Comparison of ENCODE assay signal across 8 cellular contexts in genomic region chr20:2799688-2800589, GRCh38. TPM values are rescaled to one million over a fixed set of nuclear protein-coding genes. Genes with fewer than 3 reads are reported as not detected.
DNase-seq lines count a peak whose midpoint lies in the region; ATAC-seq, FAIRE-seq and TF ChIP-seq lines count a peak whose summit lies in the region.

No MANE protein-coding gene starts in this region.

- FAIRE-seq in GM19239 (lab: Jason Lieb, UNC) (peak; percentile 81), frontal cortex (lab: Jason Lieb, UNC) (no peak)

- intact Hi-C loops in A673 (cut with micrococcal nuclease; ENCODE audit: unreplicated experiment) (no loop called here), sciatic nerve (cut with DNase I) (no loop called here)

- H3K4me1 ChIP-seq in A673 (ENCODE audit: insufficient read depth, low read length, poor library complexity, severe bottlenecking) (peaks cover 5% of the 10 kb centered on the region), SJSA1 (replicated peaks) (peaks cover 16% of the 10 kb centered on the region)

- peak; percentile 36 for DNase-seq in A673 (ENCODE audit: low spot score)
- DNase-seq in GM19239 (ENCODE audit: insufficient read length, low spot score), result peak; percentile 48
- DNase-seq in SJSA1 (ENCODE audit: low read depth in 1 of 2, low spot score in 2 of 2), result no peak
- peak; percentile 12 to 51 for DNase-seq in frontal cortex (ENCODE audit: low spot score in 2 of 2)
- no peak for DNase-seq in sciatic nerve (ENCODE audit: low spot score)
- DNase-seq in putamen (ENCODE audit: low spot score), result no peak
- DNase-seq in kidney tubule cell (ENCODE audit: low spot score), result no peak

- ATAC-seq in sciatic nerve (peak; percentile 64), GM21526 (IDR thresholded peaks at IDR 0.05; ENCODE audit: low FRiP score, unreplicated experiment) (no peak)

- H3K4me3 ChIP-seq in A673 (ENCODE audit: low read depth, low read length, poor library complexity, severe bottlenecking), result peak overlapping the region; percentile 53
- peak overlapping the region; percentile 31 for H3K4me3 ChIP-seq in SJSA1

- BruUV-seq in A673 (replicated peaks; lab: Mats Ljungman, UMichigan), result no TSS peak

- H3K36me3 ChIP-seq in A673 (ENCODE audit: insufficient read depth, low read length, poor library complexity, severe bottlenecking) (no peaks in the 10 kb centered on the region), SJSA1 (no peaks in the 10 kb centered on the region)

- H3K9me3 ChIP-seq in A673 (ENCODE audit: low read depth, low read length, poor library complexity, severe bottlenecking) (no peaks in the 10 kb centered on the region), SJSA1 (replicated peaks) (no peaks in the 10 kb centered on the region; the same call in 1 of the 2 replicates)

- CTCF ChIA-PET in A673 (lab: Charles Lee), result no interaction called here

- H3K27me3 ChIP-seq in A673 (replicated peaks; ENCODE audit: insufficient read depth, low read depth, low read length, poor library complexity), result peaks cover 57% of the 10 kb centered on the region
- H3K27me3 ChIP-seq in SJSA1 (replicated peaks), result peaks cover 35% of the 10 kb centered on the region

- TF ChIP-seq CTCF in A673 (conservative IDR thresholded peaks at IDR 0.05; ENCODE audit: low read depth, low read length), result no peak

- POLR2A ChIA-PET in A673 (lab: Charles Lee; ENCODE audit: low non-redundant PET), result no interaction called here

- H3K27ac ChIP-seq in A673 (ENCODE audit: low read depth, low read length, poor library complexity, severe bottlenecking) (no peak overlapping the region), SJSA1 (no peak overlapping the region)

RNA-seq across cellular contexts. Expression of gene CPXM1, which starts 0.5 kb away (rescaled TPM):
- 3.8 and 7.6 TPM in 2 replicates for total RNA-seq in A673 (2021)
- total RNA-seq in SJSA1 (2014; rRNA removed; shearing (Covaris generic)), result 1.2 TPM in 1 of 2 replicates, not detected in the other
- total RNA-seq in frontal cortex, result 7.3 TPM
- total RNA-seq in sciatic nerve, result 5.9 TPM

RNA-seq across cellular contexts. Expression of gene C20orf141, which starts 14.8 kb away (rescaled TPM):
- total RNA-seq in A673 (2021), result not detected in 2 replicates
- not detected in 2 replicates for total RNA-seq in SJSA1 (2014; rRNA removed; shearing (Covaris generic))
- total RNA-seq in frontal cortex, result not detected
- not detected for total RNA-seq in sciatic nerve

RNA-seq across cellular contexts. Expression of gene TMEM239, which starts 16.2 kb away (rescaled TPM):
- not detected in 2 replicates for total RNA-seq in A673 (2021)
- total RNA-seq in SJSA1 (2014; rRNA removed; shearing (Covaris generic)), result not detected in 2 replicates
- total RNA-seq in frontal cortex, result not detected
- not detected for total RNA-seq in sciatic nerve

RNA-seq across cellular contexts. Expression of gene PCED1A, which starts 40.5 kb away (rescaled TPM):
- total RNA-seq in A673 (2021), result 32.8 and 42.0 TPM in 2 replicates
- 18.3 and 25.6 TPM in 2 replicates for total RNA-seq in SJSA1 (2014; rRNA removed; shearing (Covaris generic))
- 17.9 TPM for total RNA-seq in frontal cortex
- 40.4 TPM for total RNA-seq in sciatic nerve

RNA-seq across cellular contexts. Expression of gene VPS16, which starts 40.6 kb away (rescaled TPM):
- total RNA-seq in A673 (2021), result 37.8 and 39.1 TPM in 2 replicates
- 40.5 and 44.3 TPM in 2 replicates for total RNA-seq in SJSA1 (2014; rRNA removed; shearing (Covaris generic))
- 63.2 TPM for total RNA-seq in frontal cortex
- total RNA-seq in sciatic nerve, result 40.0 TPM

Comparison
In these comparisons a context has a peak if more than half of its experiments do, and no peak if none do; other contexts are left out.
1. DNase-seq: peak in A673 (single experiment), GM19239 (single experiment) and frontal cortex (2 of 2); none in SJSA1 (0 of 2), sciatic nerve (single experiment), putamen (single experiment) and kidney tubule cell (single experiment).